In genomic region chr6:158648682-158649131, GRCh38 we compare ENCODE assay signal across 8 cellular contexts. TPM values are rescaled to one million over a fixed set of nuclear protein-coding genes. Genes with fewer than 3 reads are reported as not detected.
DNase-seq lines count a peak whose midpoint lies in the region; ATAC-seq and TF ChIP-seq lines count a peak whose summit lies in the region.

No MANE protein-coding gene starts in this region.

- H3K27me3 Mint-ChIP-seq in CD8-positive, alpha-beta memory T cell = peaks cover 0 to 2% of the 10 kb centered on the region in 2 donors

- H3K27ac Mint-ChIP-seq in CD8-positive, alpha-beta memory T cell = peak overlapping the region; percentile 84 to 99 (median 95)

- H4K20me1 ChIP-seq in PC-9 (ENCODE audit: insufficient read depth) (no peaks in the 10 kb centered on the region), smooth muscle cell (ENCODE audit: low read depth) (no peaks in the 10 kb centered on the region)

- H3K9me3 ChIP-seq in CD8-positive, alpha-beta memory T cell (ENCODE audit: low read length) = no peaks in the 10 kb centered on the region
- H3K9me3 ChIP-seq in PC-9 (ENCODE audit: insufficient read depth, low read depth) = no peaks in the 10 kb centered on the region
- no peaks in the 10 kb centered on the region for H3K9me3 ChIP-seq in smooth muscle cell (replicated peaks; ENCODE audit: low read depth)

- no peak overlapping the region for H3K27ac ChIP-seq in CD8-positive, alpha-beta memory T cell (ENCODE audit: low read depth, low read length)
- H3K27ac ChIP-seq in PC-9 (peak overlapping the region; percentile 55), epithelial cell of prostate (peak overlapping the region; percentile 93), smooth muscle cell (ENCODE audit: low read depth) (peak overlapping the region; percentile 80)

- CTCF ChIA-PET in CD8-positive, alpha-beta memory T cell (lab: Charles Lee) = interaction anchor here (1.0 to 3.2 kb wide), 4 partner anchors 11 to 456 kb away, joined by 4 to 12 read pairs (median 8); no protein-coding TSS in a partner anchor
- CTCF ChIA-PET in PC-9 (lab: Charles Lee) = interaction anchor here (1.2 kb wide), 1 partner anchor 42 kb away, joined by 3 read pairs; no protein-coding TSS in a partner anchor

- peaks cover 3 to 21% (median 8%) of the 10 kb centered on the region in 3 donors for H3K36me3 Mint-ChIP-seq in CD8-positive, alpha-beta memory T cell

- H3K36me3 ChIP-seq in CD8-positive, alpha-beta memory T cell (ENCODE audit: insufficient read depth, low read length) = no peaks in the 10 kb centered on the region
- H3K36me3 ChIP-seq in PC-9 (ENCODE audit: low read depth) = no peaks in the 10 kb centered on the region
- no peaks in the 10 kb centered on the region for H3K36me3 ChIP-seq in smooth muscle cell (ENCODE audit: low read depth)

- intact Hi-C loops in PC-9 (cut with micrococcal nuclease; ENCODE audit: unreplicated experiment) = loop anchor here (5.0 to 10.0 kb wide), 4 partner anchors 39 to 884 kb away; no protein-coding TSS in a partner anchor

- H3K4me2 ChIP-seq in PC-9 = peak overlapping the region; percentile 33
- peak overlapping the region; percentile 38 for H3K4me2 ChIP-seq in smooth muscle cell

- no peak for DNase-seq in CD8-positive, alpha-beta memory T cell
- DNase-seq in PC-9 = peak in 1 of 2 experiments; percentile 70
- no peak for DNase-seq in epithelial cell of prostate (ENCODE audit: low read depth, low spot score)
- no peak for DNase-seq in smooth muscle cell (lab: John Stamatoyannopoulos, UW; ENCODE audit: unreplicated experiment)
- DNase-seq in occipital lobe (lab: John Stamatoyannopoulos, UW) = no peak
- no peak for DNase-seq in NCI-H2171 (lab: John Stamatoyannopoulos, UW)
- DNase-seq in NOMO-1 treated with DMSO at 0.1 percent for 48 hours (lab: John Stamatoyannopoulos, UW; ENCODE audit: unreplicated experiment) = no peak

- H3K4me3 Mint-ChIP-seq in CD8-positive, alpha-beta memory T cell = peak overlapping the region in 5 of 7 donors; percentile 25 to 97 (median 34)

- TF ChIP-seq CTCF in PC-9 (conservative IDR thresholded peaks at IDR 0.05) (no peak), smooth muscle cell (IDR thresholded peaks at IDR 0.05; ENCODE audit: borderline replicate concordance, insufficient read depth, poor library complexity, severe bottlenecking) (no peak)

- H3F3A ChIP-seq in PC-9 (ENCODE audit: insufficient read depth, low read depth) = peaks cover 37% of the 10 kb centered on the region
- H3F3A ChIP-seq in smooth muscle cell (ENCODE audit: low read depth) = no peaks in the 10 kb centered on the region

- H2AFZ ChIP-seq in PC-9 (no peak overlapping the region), smooth muscle cell (ENCODE audit: low read depth) (no peak overlapping the region)

- H3K9me2 ChIP-seq in PC-9 (ENCODE audit: insufficient read depth) = no peaks in the 10 kb centered on the region

- peak; percentile 31 for ATAC-seq in GM21447 (IDR thresholded peaks at IDR 0.05; ENCODE audit: unreplicated experiment)

- peaks cover 47% of the 10 kb centered on the region for H3K4me1 ChIP-seq in CD8-positive, alpha-beta memory T cell (ENCODE audit: insufficient read depth, low read length)
- H3K4me1 ChIP-seq in PC-9 (replicated peaks; ENCODE audit: insufficient read depth) = peaks cover 36% of the 10 kb centered on the region
- H3K4me1 ChIP-seq in smooth muscle cell (ENCODE audit: low read depth) = peaks cover 8% of the 10 kb centered on the region

- H3K27me3 ChIP-seq in CD8-positive, alpha-beta memory T cell (ENCODE audit: insufficient read depth, low read length, poor library complexity, severe bottlenecking) = no peaks in the 10 kb centered on the region
- H3K27me3 ChIP-seq in PC-9 (ENCODE audit: insufficient read depth, low read depth) (no peaks in the 10 kb centered on the region), smooth muscle cell (ENCODE audit: low read depth) (no peaks in the 10 kb centered on the region)

- H3K4me1 Mint-ChIP-seq in CD8-positive, alpha-beta memory T cell = peaks cover 52 to 79% (median 56%) of the 10 kb centered on the region in 3 donors

- peak overlapping the region; percentile 37 for H3K9ac ChIP-seq in smooth muscle cell (ENCODE audit: low read depth)

- 40% methylated on average over 5 of the region's 5 CpGs for WGBS in smooth muscle cell (ENCODE audit: low lambda C conversion rate)

- peak overlapping the region; percentile 15 for H3K4me3 ChIP-seq in CD8-positive, alpha-beta memory T cell (ENCODE audit: low read length)
- H3K4me3 ChIP-seq in PC-9 = no peak overlapping the region
- no peak overlapping the region for H3K4me3 ChIP-seq in smooth muscle cell

- no TSS peak for BruUV-seq in PC-9 (replicated peaks; lab: Mats Ljungman, UMichigan)

- H3K79me2 ChIP-seq in PC-9 (ENCODE audit: low read depth) = peaks cover 32% of the 10 kb centered on the region
- peaks cover 5% of the 10 kb centered on the region for H3K79me2 ChIP-seq in smooth muscle cell (ENCODE audit: low read depth)

- H3K9me3 Mint-ChIP-seq in CD8-positive, alpha-beta memory T cell = peaks cover 0 to 2% (median 0%) of the 10 kb centered on the region in 5 donors

- POLR2A ChIA-PET in CD8-positive, alpha-beta memory T cell (lab: Charles Lee) = interaction anchor here (1.0 kb wide), 1 partner anchor 38 kb away, joined by 3 read pairs; no protein-coding TSS in a partner anchor
- POLR2A ChIA-PET in PC-9 (lab: Charles Lee; ENCODE audit: unreplicated experiment) = no interaction called here

RNA-seq across cellular contexts. Expression of gene SYTL3, which starts 1.1 kb away (rescaled TPM):
- total RNA-seq in CD8-positive, alpha-beta memory T cell = 100 to 1,000 TPM in 1 of 2 experiments, 10 to 100 TPM in 1; 96.6 to 102 TPM
- polyA plus RNA-seq in CD8-positive, alpha-beta memory T cell = 19.5 TPM
- total RNA-seq in PC-9 (2021) (7.8 and 8.3 TPM in 2 replicates), smooth muscle cell (0.13 and 1.3 TPM in 2 replicates), occipital lobe (2.0 TPM)
- polyA plus RNA-seq in smooth muscle cell = 1.2 and 1.3 TPM in 2 replicates

RNA-seq across cellular contexts. Expression of gene DYNLT1, which starts 4.2 kb away (rescaled TPM):
- total RNA-seq in CD8-positive, alpha-beta memory T cell = 100 to 1,000 TPM in 1 of 2 experiments, 10 to 100 TPM in 1; 94.8 to 103 TPM
- polyA plus RNA-seq in CD8-positive, alpha-beta memory T cell = 83.2 TPM
- total RNA-seq in PC-9 (2021) (99.6 and 105 TPM in 2 replicates), smooth muscle cell (127 and 129 TPM in 2 replicates), occipital lobe (75.6 TPM)
- polyA plus RNA-seq in smooth muscle cell = 225 and 286 TPM in 2 replicates

Comparison
In these comparisons a context has a peak if more than half of its experiments do, and no peak if none do; other contexts are left out.
1. RNA of gene SYTL3, which starts 1.1 kb away (total RNA-seq): 96.6 to 102 TPM in CD8-positive, alpha-beta memory T cell; 7.8 to 8.3 TPM in PC-9, 2.0 TPM in occipital lobe (single experiment) and 0.13 to 1.3 TPM in smooth muscle cell; every median in the first group is over 10 times any median in the second.